Comparison of ENCODE assay signal across 8 cellular contexts in the genomic region with DNA sequence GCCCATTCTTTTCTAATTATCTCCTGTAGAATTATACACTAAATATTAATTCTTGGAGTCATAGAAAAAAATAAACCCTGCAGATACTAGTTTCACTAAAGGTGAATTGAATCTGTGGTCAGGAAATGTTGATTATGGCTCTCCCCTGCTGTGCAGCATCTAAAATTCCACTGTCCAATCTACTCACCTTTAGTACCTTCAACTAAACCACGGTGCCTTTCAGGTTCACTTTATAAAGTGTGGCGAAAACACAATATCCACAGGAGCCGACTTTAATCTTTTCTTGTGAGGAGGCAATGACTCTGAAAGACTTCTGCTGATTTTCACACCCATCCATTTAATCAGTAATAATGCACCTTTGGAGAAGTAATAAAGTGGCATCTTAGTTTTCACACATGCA.
"Had no signal": no experiment of that assay in that cellular context is flagged by ENCODE, and none has a peak within 500 bp of the region (broad histone marks: within the 10 kb centered on the region; RNA-seq: fewer than 3 reads in every experiment).

No MANE protein-coding gene starts in this region.

- H2AFZ ChIP-seq: GM23338 had no signal

- H3K4me3 ChIP-seq: GM23338, K562 had no signal

- FAIRE-seq: H1, H54, HTR-8/SVneo, K562 had no signal

- ATAC-seq: GM23338, K562 had no signal

- DNase-seq: H9, HCEC 1CT, IMR-90 had no signal

- H3K4me2 ChIP-seq: GM23338 had no signal
